1 cellular context compared by ENCODE assay signal in genomic region chr7:107560898-107561516, GRCh38.
TF ChIP-seq lines count a peak whose summit lies in the region.

No MANE protein-coding gene starts in this region.

TF ChIP-seq in HepG2, 621 proteins besides CTCF, POLR2A, EP300 and RAD21:
- TF ChIP-seq MED8 (CRISPR knock-in tag; IDR thresholded peaks at IDR 0.05; ENCODE audit: insufficient replicate concordance) (no peak), HOXD1 (CRISPR knock-in tag; IDR thresholded peaks at IDR 0.05) (no peak), GTF2F1 (IDR thresholded peaks at IDR 0.05; ENCODE audit: low read length) (no peak), ZFYVE20 (CRISPR knock-in tag; IDR thresholded peaks at IDR 0.05; ENCODE audit: borderline replicate concordance, low read depth) (no peak), ZNF142 (CRISPR knock-in tag; IDR thresholded peaks at IDR 0.05) (no peak)
TF ChIP-seq in HepG2: peak in this region for 0.
